24 cellular contexts compared by ENCODE assay signal in genomic region chr2:60358471-60358870, GRCh38.
"Had no signal": no experiment of that assay in that cellular context is flagged by ENCODE, and none has a peak within 500 bp of the region (broad histone marks: within the 10 kb centered on the region; RNA-seq: fewer than 3 reads in every experiment).

No MANE protein-coding gene starts in this region.

- H3K27me3 ChIP-seq: esophagus squamous epithelium, suprapubic skin, transverse colon, uterus had no signal

- H3K4me3 Mint-ChIP-seq: activated T-helper 1 cell treated with anti-CD3 and anti-CD28 coated beads, Interleukin-12 subunit alpha, Interleukin-12 subunit beta, Interleukin-2, Interleukin-4 antibody, amounts not matched to agents 30 ng/mL and 10 ng/mL and 1 ng/mL, durations not matched to agents 14 hours and 24 hours and 36 hours; mesothelial cell of epicardium; nephron; stimulated activated naive CD8-positive, alpha-beta T cell treated with anti-CD3 and anti-CD28 coated beads, Interleukin-15, amount 100 ng/mL, for 72 hours had no signal

- H3K27ac Mint-ChIP-seq: activated naive CD4-positive, alpha-beta T cell treated with anti-CD3 and anti-CD28 coated beads, Interleukin-2, amount 50 U/mL, for 72 hours; activated T-helper 1 cell treated with anti-CD3 and anti-CD28 coated beads, Interleukin-12 subunit alpha, Interleukin-12 subunit beta, Interleukin-2, Interleukin-4 antibody, amounts not matched to agents 30 ng/mL and 10 ng/mL and 1 ng/mL, durations not matched to agents 14 hours and 24 hours and 36 hours; mesothelial cell of epicardium; stimulated activated naive CD8-positive, alpha-beta T cell treated with anti-CD3 and anti-CD28 coated beads, Interleukin-15, amount 100 ng/mL, for 72 hours had no signal

- H3K36me3 Mint-ChIP-seq: activated naive CD4-positive, alpha-beta T cell treated with anti-CD3 and anti-CD28 coated beads, Interleukin-2, amount 50 U/mL, for 72 hours; mesothelial cell of epicardium had no signal

- DNase-seq: activated CD4-positive, alpha-beta T cell treated with anti-CD3 and anti-CD28 coated beads, Interleukin-2, amount 50 U/mL, for 48 hours; activated gamma-delta T cell treated with Interleukin-2 at 50 U/mL for 16 hours; activated T-cell treated with anti-CD3 and anti-CD28 coated beads for 4 hours; amniotic stem cell; dermis blood vessel endothelial cell; effector memory CD4-positive, alpha-beta T cell; esophagus squamous epithelium; hippocampal formation; left colon; nucleus accumbens; posterior cingulate gyrus; stimulated activated CD4-positive, alpha-beta T cell treated with anti-CD3 and anti-CD28 coated beads, Interleukin-12 subunit alpha, Interleukin-12 subunit beta, amount 100 ng/mL, for 4 hours; stimulated activated CD4-positive, alpha-beta T cell treated with anti-CD3 and anti-CD28 coated beads, Interleukin-2, amount 100 ng/mL, for 24 hours; stimulated activated naive CD8-positive, alpha-beta T cell treated with anti-CD3 and anti-CD28 coated beads, Interleukin-15, amount 100 ng/mL, for 72 hours; T-helper 2 cell; transverse colon; uterus; WERI-Rb-1 had no signal

- H3K4me3 ChIP-seq: esophagus squamous epithelium, lung, suprapubic skin, transverse colon, uterus had no signal

- H3K9me3 Mint-ChIP-seq: activated naive CD4-positive, alpha-beta T cell treated with anti-CD3 and anti-CD28 coated beads, Interleukin-2, amount 50 U/mL, for 72 hours; activated T-helper 1 cell treated with anti-CD3 and anti-CD28 coated beads, Interleukin-12 subunit alpha, Interleukin-12 subunit beta, Interleukin-2, Interleukin-4 antibody, amounts not matched to agents 30 ng/mL and 10 ng/mL and 1 ng/mL, durations not matched to agents 14 hours and 24 hours and 36 hours; mesothelial cell of epicardium; nephron; stimulated activated naive CD8-positive, alpha-beta T cell treated with anti-CD3 and anti-CD28 coated beads, Interleukin-15, amount 100 ng/mL, for 72 hours had no signal

- ATAC-seq: activated naive CD4-positive, alpha-beta T cell treated with anti-CD3 and anti-CD28 coated beads, Interleukin-2, amount 50 U/mL, for 72 hours; left colon; stimulated activated naive CD8-positive, alpha-beta T cell treated with anti-CD3 and anti-CD28 coated beads, Interleukin-15, amount 100 ng/mL, for 72 hours had no signal

- H3K27ac ChIP-seq: esophagus squamous epithelium, suprapubic skin, transverse colon, uterus, WERI-Rb-1 had no signal

- H3K36me3 ChIP-seq: esophagus squamous epithelium, suprapubic skin, transverse colon, uterus, WERI-Rb-1 had no signal

- H3K9me3 ChIP-seq: esophagus squamous epithelium, suprapubic skin, transverse colon, uterus had no signal
